14 cellular contexts compared by ENCODE assay signal in genomic region chr2:158755738-158756137, GRCh38. TPM values are rescaled to one million over a fixed set of nuclear protein-coding genes. Genes with fewer than 3 reads are reported as not detected.
DNase-seq lines count a peak whose midpoint lies in the region; ATAC-seq, FAIRE-seq and TF ChIP-seq lines count a peak whose summit lies in the region.
"Had no signal": no experiment of that assay in that cellular context is flagged by ENCODE, and none has a peak within 500 bp of the region (broad histone marks: within the 10 kb centered on the region; RNA-seq: fewer than 3 reads in every experiment).

No MANE protein-coding gene starts in this region.

- H3K4me1 ChIP-seq in endodermal cell (ENCODE audit: control insufficient read depth, insufficient read depth, low read length) = peaks cover 4% of the 10 kb centered on the region

- TF ChIP-seq CTCF in 22Rv1 (IDR thresholded peaks at IDR 0.05) (peak; percentile 50), D721Med (IDR thresholded peaks at IDR 0.05; ENCODE audit: insufficient read depth, missing control alignments) (peak; percentile 23), endodermal cell (conservative IDR thresholded peaks at IDR 0.05) (peak; percentile 80)

- no peak overlapping the region for H3K9ac ChIP-seq in endodermal cell (ENCODE audit: extremely low read depth, low read length, poor library complexity, severe bottlenecking)

- 56 to 62% methylated on average over 3 to 6 of the region's 6 CpGs for WGBS in endodermal cell (ENCODE audit: insufficient coverage in 1 of 2, insufficient read length in 1 of 2), 2 experiments

- H3K27me3 Mint-ChIP-seq in endodermal cell (ENCODE audit: insufficient read depth) = peaks cover 4% of the 10 kb centered on the region

- H3K27me3 ChIP-seq in endodermal cell (ENCODE audit: control insufficient read depth, insufficient read depth, low read length, poor library complexity, severe bottlenecking) = no peaks in the 10 kb centered on the region

- H3K27ac ChIP-seq in 22Rv1 (no peak overlapping the region), endodermal cell (ENCODE audit: low read depth, low read length) (no peak overlapping the region)
- H3K27ac ChIP-seq: spleen had no signal

- H3K36me3 Mint-ChIP-seq in endodermal cell (ENCODE audit: low read depth) = no peaks in the 10 kb centered on the region
- H3K36me3 Mint-ChIP-seq: stimulated activated effector memory CD8-positive, alpha-beta T cell treated with anti-CD3 and anti-CD28 coated beads, Interleukin-12 subunit alpha, Interleukin-12 subunit beta, amount 100 ng/mL, for 72 hours had no signal

- no peak overlapping the region for H3K4me3 ChIP-seq in endodermal cell (ENCODE audit: low read length)
- H3K4me3 ChIP-seq: HAP-1, spleen had no signal

- DNase-seq in D721Med (ENCODE audit: insufficient read length, low spot score) (no peak), NCI-H1694 treated with DMSO at 0.1 percent for 48 hours (lab: John Stamatoyannopoulos, UW) (peak; percentile 58), endodermal cell (peak; percentile 82), islet precursor cell (no peak), NCI-H146 treated with DMSO at 0.1 percent for 48 hours (lab: John Stamatoyannopoulos, UW; ENCODE audit: unreplicated experiment) (no peak)
- DNase-seq: central memory CD4-positive, alpha-beta T cell; DMS153; NCI-H2107; spleen had no signal

- ATAC-seq in GM21825 (IDR thresholded peaks at IDR 0.05; ENCODE audit: unreplicated experiment) (no peak), HG02870 (IDR thresholded peaks at IDR 0.05; ENCODE audit: unreplicated experiment) (no peak)

- H3K36me3 ChIP-seq in endodermal cell (ENCODE audit: control insufficient read depth, insufficient read depth, low read length) = no peaks in the 10 kb centered on the region
- H3K36me3 ChIP-seq: HAP-1, spleen had no signal

- H3K9me3 Mint-ChIP-seq in endodermal cell = peaks cover 3% of the 10 kb centered on the region
- H3K9me3 Mint-ChIP-seq: stimulated activated effector memory CD8-positive, alpha-beta T cell treated with anti-CD3 and anti-CD28 coated beads, Interleukin-12 subunit alpha, Interleukin-12 subunit beta, amount 100 ng/mL, for 72 hours had no signal

- H3K4me1 Mint-ChIP-seq in endodermal cell = peaks cover 5% of the 10 kb centered on the region
- H3K4me1 Mint-ChIP-seq: stimulated activated effector memory CD8-positive, alpha-beta T cell treated with anti-CD3 and anti-CD28 coated beads, Interleukin-12 subunit alpha, Interleukin-12 subunit beta, amount 100 ng/mL, for 72 hours had no signal

- FAIRE-seq in D721Med (lab: Jason Lieb, UNC) = no peak

- H3K4me3 Mint-ChIP-seq in endodermal cell = no peak overlapping the region
- H3K4me3 Mint-ChIP-seq: stimulated activated effector memory CD8-positive, alpha-beta T cell treated with anti-CD3 and anti-CD28 coated beads, Interleukin-12 subunit alpha, Interleukin-12 subunit beta, amount 100 ng/mL, for 72 hours had no signal

- peaks cover 4% of the 10 kb centered on the region for H3K9me3 ChIP-seq in endodermal cell (ENCODE audit: control insufficient read depth, low read length)
- H3K9me3 ChIP-seq: HAP-1, spleen had no signal

- H3K27ac Mint-ChIP-seq in endodermal cell = no peak overlapping the region
- H3K27ac Mint-ChIP-seq: stimulated activated effector memory CD8-positive, alpha-beta T cell treated with anti-CD3 and anti-CD28 coated beads, Interleukin-12 subunit alpha, Interleukin-12 subunit beta, amount 100 ng/mL, for 72 hours had no signal

RNA-seq across cellular contexts. Expression of gene DAPL1, which starts 39.4 kb away (rescaled TPM):
- not detected for total RNA-seq in endodermal cell
- polyA plus RNA-seq in endodermal cell (2013, experiment 1 of 2) = 4.8 TPM
- 6.3 TPM for polyA plus RNA-seq in endodermal cell (2013, experiment 2 of 2)

Comparison
In these comparisons a context has a peak if more than half of its experiments do, and no peak if none do; other contexts are left out.
1. CTCF ChIP-seq: peak in every context shown above with its lines; median percentile 80 in endodermal cell; 50 in 22Rv1; 23 in D721Med.
2. DNase-seq: peak in NCI-H1694 treated with DMSO at 0.1 percent for 48 hours (single experiment) and endodermal cell (single experiment); none in D721Med (single experiment), islet precursor cell (single experiment) and NCI-H146 treated with DMSO at 0.1 percent for 48 hours (single experiment).